29 cellular contexts compared by ENCODE assay signal in genomic region chr17:79615926-79616325, GRCh38. TPM values are rescaled to one million over a fixed set of nuclear protein-coding genes. Genes with fewer than 3 reads are reported as not detected.
"Had no signal": no experiment of that assay in that cellular context is flagged by ENCODE, and none has a peak within 500 bp of the region (broad histone marks: within the 10 kb centered on the region; RNA-seq: fewer than 3 reads in every experiment).

No MANE protein-coding gene starts in this region.

- H3K4me3 Mint-ChIP-seq: activated CD8-positive, alpha-beta memory T cell treated with anti-CD3 and anti-CD28 coated beads, Interleukin-2, amount 10 ng/mL, durations not matched to agents 7 days and 5 days; activated naive CD8-positive, alpha-beta T cell treated with anti-CD3 and anti-CD28 coated beads, Interleukin-2, amount 50 U/mL, for 24 hours; activated T-cell treated with anti-CD3 and anti-CD28 coated beads, Interleukin-2, amount 50 U/mL, for 24 hours; activated T-helper 1 cell treated with anti-CD3 and anti-CD28 coated beads, Interleukin-12 subunit alpha, Interleukin-12 subunit beta, Interleukin-2, Interleukin-4 antibody, amounts not matched to agents 30 ng/mL and 10 ng/mL and 1 ng/mL, durations not matched to agents 14 hours and 24 hours and 36 hours; brain; T-helper 1 cell treated with Interleukin-12 subunit alpha and Interleukin-12 subunit beta and Interleukin-4 antibody, amounts not matched to agents 30 μg/mL and 1 μg/mL, for 36 hours had no signal

- H3K9me3 Mint-ChIP-seq: activated naive CD8-positive, alpha-beta T cell treated with anti-CD3 and anti-CD28 coated beads, Interleukin-2, amount 50 U/mL, for 24 hours had no signal

- H3K9me3 ChIP-seq: MG63 had no signal

- H3K4me1 Mint-ChIP-seq: activated CD8-positive, alpha-beta memory T cell treated with anti-CD3 and anti-CD28 coated beads, Interleukin-2, amount 10 ng/mL, durations not matched to agents 7 days and 5 days; activated naive CD8-positive, alpha-beta T cell treated with anti-CD3 and anti-CD28 coated beads, Interleukin-2, amount 50 U/mL, for 24 hours had no signal

- ATAC-seq: activated CD8-positive, alpha-beta memory T cell treated with anti-CD3 and anti-CD28 coated beads, Interleukin-2, amount 10 ng/mL, durations not matched to agents 7 days and 5 days; activated naive CD4-positive, alpha-beta T cell treated with anti-CD3 and anti-CD28 coated beads, Interleukin-2, amount 50 U/mL, for 72 hours; activated naive CD8-positive, alpha-beta T cell treated with anti-CD3 and anti-CD28 coated beads, Interleukin-2, amount 50 U/mL, for 24 hours had no signal

- H3K36me3 Mint-ChIP-seq: activated CD8-positive, alpha-beta memory T cell treated with anti-CD3 and anti-CD28 coated beads, Interleukin-2, amount 10 ng/mL, durations not matched to agents 7 days and 5 days; activated naive CD4-positive, alpha-beta T cell treated with anti-CD3 and anti-CD28 coated beads, Interleukin-2, amount 50 U/mL, for 72 hours; brain had no signal

- H3K4me3 ChIP-seq: MG63 had no signal

- DNase-seq: activated CD4-positive, alpha-beta T cell treated with anti-CD3 and anti-CD28 coated beads for 48 hours; activated CD4-positive, alpha-beta T cell treated with anti-CD3 and anti-CD28 coated beads, Interleukin-2, amount 50 U/mL, for 4 hours; activated CD4-positive, CD25-positive, alpha-beta regulatory T cell treated with anti-CD3 and anti-CD28 coated beads, Interleukin-2, amount 50 U/mL, for 72 hours; activated CD8-positive, alpha-beta memory T cell treated with anti-CD3 and anti-CD28 coated beads, Interleukin-2, amount 10 ng/mL, durations not matched to agents 7 days and 5 days; activated effector memory CD4-positive, alpha-beta T cell treated with Interleukin-2 at 50 U/mL for 16 hours; activated naive CD4-positive, alpha-beta T cell; activated naive CD8-positive, alpha-beta T cell treated with anti-CD3 and anti-CD28 coated beads, Interleukin-2, amount 50 U/mL, for 24 hours; activated T-cell treated with anti-CD3 and anti-CD28 coated beads, Interleukin-2, amount 50 U/mL, for 24 hours; amniotic stem cell; MG63; MV-4-11; NCI-H1092 treated with DMSO at 0.1 percent for 48 hours; NCI-H1417 treated with DMSO at 0.1 percent for 48 hours; NCI-H1694; NCI-H2029; NCI-H2107; NCI-H2171 treated with DMSO at 0.1 percent for 48 hours; NCI-H226; NCI-H526; NCI-H774; SHP77 had no signal

- FAIRE-seq: astrocyte had no signal

- H3K27ac Mint-ChIP-seq: activated CD8-positive, alpha-beta memory T cell treated with anti-CD3 and anti-CD28 coated beads, Interleukin-2, amount 10 ng/mL, durations not matched to agents 7 days and 5 days; activated naive CD4-positive, alpha-beta T cell treated with anti-CD3 and anti-CD28 coated beads, Interleukin-2, amount 50 U/mL, for 72 hours; activated naive CD8-positive, alpha-beta T cell treated with anti-CD3 and anti-CD28 coated beads, Interleukin-2, amount 50 U/mL, for 24 hours; activated T-cell treated with anti-CD3 and anti-CD28 coated beads, Interleukin-2, amount 50 U/mL, for 24 hours; activated T-helper 1 cell treated with anti-CD3 and anti-CD28 coated beads, Interleukin-12 subunit alpha, Interleukin-12 subunit beta, Interleukin-2, Interleukin-4 antibody, amounts not matched to agents 30 ng/mL and 10 ng/mL and 1 ng/mL, durations not matched to agents 14 hours and 24 hours and 36 hours; brain; T-helper 1 cell treated with Interleukin-12 subunit alpha and Interleukin-12 subunit beta and Interleukin-4 antibody, amounts not matched to agents 30 μg/mL and 1 μg/mL, for 36 hours had no signal

- H3K36me3 ChIP-seq: MG63 had no signal

RNA-seq across cellular contexts. Expression of gene RBFOX3, which starts 5.1 kb away (rescaled TPM):
- total RNA-seq: activated CD8-positive, alpha-beta memory T cell treated with anti-CD3 and anti-CD28 coated beads, Interleukin-2, amount 10 ng/mL, durations not matched to agents 7 days and 5 days; activated naive CD4-positive, alpha-beta T cell treated with anti-CD3 and anti-CD28 coated beads, Interleukin-2, amount 50 U/mL, for 72 hours; activated T-helper 1 cell treated with anti-CD3 and anti-CD28 coated beads, Interleukin-12 subunit alpha, Interleukin-12 subunit beta, Interleukin-2, Interleukin-4 antibody, amounts not matched to agents 30 ng/mL and 10 ng/mL and 1 ng/mL, durations not matched to agents 14 hours and 24 hours and 36 hours; OCI-LY7; RPMI7951; SK-MEL-5 had no signal
